Comparison of ENCODE assay signal across 9 cellular contexts in the genomic region with DNA sequence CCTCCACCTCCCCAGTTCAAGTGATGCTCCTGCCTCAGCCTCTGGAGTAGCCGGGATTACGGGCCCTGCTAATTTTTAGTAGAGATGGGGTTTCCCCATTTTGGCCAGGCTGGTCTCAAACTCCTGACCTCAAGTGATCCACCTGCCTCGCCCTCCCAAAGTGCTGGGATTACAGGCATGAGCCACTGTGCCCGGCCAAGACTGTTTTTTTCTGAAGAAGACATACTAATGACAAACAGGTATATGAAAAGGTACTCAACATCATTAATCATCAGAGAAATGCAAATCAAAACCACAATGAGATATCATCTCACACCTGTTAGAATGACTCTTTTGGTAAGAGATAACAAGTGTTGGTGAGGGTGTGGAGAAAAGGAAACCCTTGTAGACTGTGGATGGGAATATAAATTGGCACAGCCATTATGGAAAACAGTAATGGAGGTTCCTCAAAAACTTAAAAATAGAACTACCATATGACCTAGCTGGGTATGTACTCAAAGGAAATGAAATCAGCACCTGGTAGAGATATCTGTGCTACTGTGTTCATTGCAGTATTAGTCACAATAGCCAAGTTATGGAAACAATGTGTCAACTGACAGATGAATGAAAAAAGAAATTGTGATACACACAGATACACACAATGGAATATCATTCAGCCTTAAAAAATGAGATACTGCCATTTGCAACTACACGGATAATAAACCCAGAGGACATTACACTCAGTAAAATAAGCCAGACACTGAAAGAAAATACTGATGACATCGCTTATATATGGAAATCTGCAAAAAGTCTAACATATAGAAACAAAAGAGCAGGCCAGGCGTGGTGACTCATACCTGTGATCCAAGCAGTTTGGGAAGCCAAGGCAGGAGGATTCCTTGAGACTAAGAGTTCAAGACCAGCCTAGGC. TPM values are rescaled to one million over a fixed set of nuclear protein-coding genes. Genes with fewer than 3 reads are reported as not detected.
A peak's percentile ranks its signal among the peaks of the same experiment; 100 is the strongest.
DNase-seq lines count a peak whose midpoint lies in the region; ATAC-seq, FAIRE-seq and TF ChIP-seq lines count a peak whose summit lies in the region.
"Had no signal": no experiment of that assay in that cellular context is flagged by ENCODE, and none has a peak within 500 bp of the region (broad histone marks: within the 10 kb centered on the region; RNA-seq: fewer than 3 reads in every experiment).

No MANE protein-coding gene starts in this region.

- H3K4me3 Mint-ChIP-seq in IgD-negative memory B cell: peak overlapping the region in 1 of 4 donors; percentile 5

- H3K36me3 Mint-ChIP-seq in IgD-negative memory B cell: peaks cover 20% of the 10 kb centered on the region

- H3K9me3 Mint-ChIP-seq in IgD-negative memory B cell: no peaks in the 10 kb centered on the region

- FAIRE-seq in HTR-8/SVneo (lab: Jason Lieb, UNC): no peak

- peak overlapping the region in 2 of 3 donors; percentile 29 to 66 for H3K27ac Mint-ChIP-seq in IgD-negative memory B cell

- ATAC-seq in GM18508 (IDR thresholded peaks at IDR 0.05; ENCODE audit: insufficient read depth, unreplicated experiment) (peak; percentile 46), GM21526 (IDR thresholded peaks at IDR 0.05; ENCODE audit: low FRiP score, unreplicated experiment) (peak; percentile 73), esophagus mucosa (peak; percentile 43)

- no peaks in the 10 kb centered on the region for H3K27me3 Mint-ChIP-seq in IgD-negative memory B cell

- in situ Hi-C loops in GM13977 (cut with MboI; ENCODE audit: low pct_unique_long_range_greater_than_20kb, low sequenced_read_pairs, unreplicated experiment): no loop called here

- DNase-seq in epidermal melanocyte (ENCODE audit: insufficient read length, low spot score): no peak
- DNase-seq in HTR-8/SVneo (ENCODE audit: insufficient read length, low spot score): no peak
- no peak for DNase-seq in GM13977 (ENCODE audit: low spot score)
- no peak for DNase-seq in GM03348 (ENCODE audit: low spot score)
- DNase-seq: H7 had no signal

- peaks cover 45 to 57% (median 54%) of the 10 kb centered on the region in 3 donors for H3K4me1 Mint-ChIP-seq in IgD-negative memory B cell

- TF ChIP-seq CTCF in GM13977 (IDR thresholded peaks at IDR 0.05; ENCODE audit: extremely low read depth, insufficient read depth, missing control alignments): no peak

RNA-seq across cellular contexts. Expression of gene SOS1, which starts 20.8 kb away (rescaled TPM):
- polyA plus RNA-seq in IgD-negative memory B cell: 13.7 TPM
- total RNA-seq in esophagus mucosa: 19.6 TPM
